ENCODE assay signal across 12 cellular contexts in the genomic region with DNA sequence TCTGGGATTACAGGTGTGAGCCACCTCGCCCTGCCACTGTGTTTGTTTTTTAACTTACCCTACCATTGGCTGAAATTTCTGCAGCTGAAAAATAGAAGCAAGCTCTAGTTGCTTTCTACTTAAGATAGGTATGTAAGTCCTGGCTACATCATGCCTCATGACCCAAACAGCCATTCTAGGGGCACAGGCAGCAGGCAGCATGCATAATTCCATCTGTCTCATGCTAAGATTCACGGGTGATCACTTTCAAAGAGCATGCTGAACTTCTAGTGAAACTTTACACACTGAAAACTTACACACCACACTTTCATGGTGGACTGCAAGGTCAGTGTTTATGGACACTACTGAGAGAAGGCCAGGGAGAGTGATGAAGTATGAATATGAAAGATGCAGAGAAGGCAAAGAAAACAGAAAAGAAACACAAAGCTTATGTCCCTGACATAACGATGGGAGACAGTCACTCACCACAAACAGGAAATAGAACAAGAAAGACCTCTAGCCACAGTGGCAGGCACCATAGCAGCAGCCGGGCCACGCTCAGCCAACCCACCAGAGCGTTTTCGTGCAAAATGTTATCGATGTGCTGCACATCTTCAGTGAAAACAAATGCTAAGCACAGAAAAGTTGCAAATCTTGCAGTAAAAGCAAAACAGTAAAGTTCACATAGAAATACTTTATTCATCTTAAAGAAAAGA.
A peak's percentile ranks its signal among the peaks of the same experiment; 100 is the strongest.
DNase-seq lines count a peak whose midpoint lies in the region; ATAC-seq lines count a peak whose summit lies in the region.
"Had no signal": no experiment of that assay in that cellular context is flagged by ENCODE, and none has a peak within 500 bp of the region (broad histone marks: within the 10 kb centered on the region; RNA-seq: fewer than 3 reads in every experiment).

No MANE protein-coding gene starts in this region.

- H3K4me2 ChIP-seq in GM23248 (ENCODE audit: unreplicated experiment), result no peak overlapping the region

- DNase-seq in activated CD8-positive, alpha-beta memory T cell treated with anti-CD3 and anti-CD28 coated beads for 1 hour (ENCODE audit: extremely low read depth in 1 of 2, low read depth in 1 of 2), result peak; percentile 10 to 14
- peak; percentile 62 for DNase-seq in natural killer cell treated with Interleukin-12 subunit alpha and Interleukin-12 subunit beta and Interleukin-15 and Interleukin-18, amount 100 ng/mL, for 72 hours (ENCODE audit: low spot score)
- DNase-seq in GM23248 (no peak), GF-D8 (lab: John Stamatoyannopoulos, UW) (no peak), T1000 (lab: John Stamatoyannopoulos, UW) (no peak), DMS114 treated with DMSO at 0.1 percent for 48 hours (lab: John Stamatoyannopoulos, UW; ENCODE audit: unreplicated experiment) (no peak)
- DNase-seq: heart left ventricle, SHP77 treated with DMSO at 0.1 percent for 48 hours had no signal

- no peak overlapping the region for H2AFZ ChIP-seq in GM23248

- peaks cover 48 to 58% of the 10 kb centered on the region in 2 donors for H3K4me1 Mint-ChIP-seq in natural killer cell treated with Interleukin-12 subunit alpha and Interleukin-12 subunit beta and Interleukin-15 and Interleukin-18, amount 100 ng/mL, for 72 hours (ENCODE audit: low read depth in 2 of 2)

- no peaks in the 10 kb centered on the region for H3K9me3 ChIP-seq in GM23248 (ENCODE audit: low read depth)
- H3K9me3 ChIP-seq: neutrophil had no signal

- H3K36me3 Mint-ChIP-seq in natural killer cell treated with Interleukin-12 subunit alpha and Interleukin-12 subunit beta and Interleukin-15 and Interleukin-18, amount 100 ng/mL, for 72 hours, result no peaks in the 10 kb centered on the region
- H3K36me3 Mint-ChIP-seq: IgD-negative memory B cell had no signal

- peaks cover 5% of the 10 kb centered on the region; the same call in 1 of the 2 replicates for H3F3A ChIP-seq in GM23248 (ENCODE audit: insufficient read depth)

- peaks cover 22% of the 10 kb centered on the region for H3K4me1 ChIP-seq in GM23248 (ENCODE audit: insufficient read depth)

- H3K9me3 Mint-ChIP-seq in natural killer cell treated with Interleukin-12 subunit alpha and Interleukin-12 subunit beta and Interleukin-15 and Interleukin-18, amount 100 ng/mL, for 72 hours, result no peaks in the 10 kb centered on the region

- no peak overlapping the region for H3K4me3 ChIP-seq in GM23248
- H3K4me3 ChIP-seq: heart left ventricle had no signal

- no peaks in the 10 kb centered on the region for H3K36me3 ChIP-seq in GM23248 (ENCODE audit: low read depth)
- H3K36me3 ChIP-seq: heart left ventricle, neutrophil had no signal

- peak overlapping the region; percentile 68 for H3K4me3 Mint-ChIP-seq in natural killer cell treated with Interleukin-12 subunit alpha and Interleukin-12 subunit beta and Interleukin-15 and Interleukin-18, amount 100 ng/mL, for 72 hours
- H3K4me3 Mint-ChIP-seq: IgD-negative memory B cell had no signal

- H3K27me3 ChIP-seq in GM23248 (replicated peaks; ENCODE audit: insufficient read depth), result no peaks in the 10 kb centered on the region
- H3K27me3 ChIP-seq: heart left ventricle had no signal

- no peaks in the 10 kb centered on the region for H3K27me3 Mint-ChIP-seq in natural killer cell treated with Interleukin-12 subunit alpha and Interleukin-12 subunit beta and Interleukin-15 and Interleukin-18, amount 100 ng/mL, for 72 hours

- WGBS in GM23248 (ENCODE audit: low coverage in 1 of 2, low lambda C conversion rate in 2 of 2, missing lambda C conversion rate in 2 of 2), 2 experiments, result 66% methylated on average over 8 of the region's 8 CpGs

- H4K20me1 ChIP-seq in GM23248 (ENCODE audit: insufficient read depth), result no peaks in the 10 kb centered on the region

- no peaks in the 10 kb centered on the region for H3K79me2 ChIP-seq in GM23248 (ENCODE audit: insufficient read depth)

- peak overlapping the region; percentile 52 to 89 for H3K27ac Mint-ChIP-seq in natural killer cell treated with Interleukin-12 subunit alpha and Interleukin-12 subunit beta and Interleukin-15 and Interleukin-18, amount 100 ng/mL, for 72 hours

- in situ Hi-C loops in GM23248 (cut with MboI), result no loop called here

- H3K27ac ChIP-seq in GM23248, result no peak overlapping the region
- H3K27ac ChIP-seq: neutrophil had no signal

- H3K9ac ChIP-seq in GM23248, result no peak overlapping the region

- ATAC-seq in GM18519 (IDR thresholded peaks at IDR 0.05; ENCODE audit: low FRiP score, unreplicated experiment), result peak; percentile 80
- peak; percentile 86 for ATAC-seq in HG03354 (IDR thresholded peaks at IDR 0.05; ENCODE audit: poor library complexity, severe bottlenecking, unreplicated experiment)
- peak; percentile 89 for ATAC-seq in natural killer cell treated with Interleukin-12 subunit alpha and Interleukin-12 subunit beta and Interleukin-15 and Interleukin-18, amount 100 ng/mL, for 72 hours
- ATAC-seq: heart left ventricle had no signal

- H3K9me2 ChIP-seq in GM23248 (ENCODE audit: insufficient read depth), result no peaks in the 10 kb centered on the region

Comparison
In these comparisons a context has a peak if more than half of its experiments do, and no peak if none do; other contexts are left out.
1. DNase-seq: peak in activated CD8-positive, alpha-beta memory T cell treated with anti-CD3 and anti-CD28 coated beads for 1 hour (2 of 2) and natural killer cell treated with Interleukin-12 subunit alpha and Interleukin-12 subunit beta and Interleukin-15 and Interleukin-18, amount 100 ng/mL, for 72 hours (single experiment); none in GM23248 (single experiment), GF-D8 (single experiment), T1000 (single experiment) and DMS114 treated with DMSO at 0.1 percent for 48 hours (single experiment).
2. Peak in every context shown above with its lines, with median percentiles within 50 percentile points of each other: ATAC-seq.